Comparison of ENCODE assay signal across 1 cellular context in genomic region chr2:111898703-111899514, GRCh38.
A peak's percentile ranks its signal among the peaks of the same experiment; 100 is the strongest.
TF ChIP-seq lines count a peak whose summit lies in the region.

No MANE protein-coding gene starts in this region.

TF ChIP-seq in HEK293, 187 proteins besides CTCF, POLR2A, EP300 and RAD21 (continued from another document and continues in another):
- TF ChIP-seq ZNF221 (tag by site-specific recombination; IDR thresholded peaks at IDR 0.05; ENCODE audit: borderline replicate concordance) (no peak), MZF1 (tag by site-specific recombination; IDR thresholded peaks at IDR 0.05; ENCODE audit: borderline replicate concordance) (no peak), GLIS1 (tag by site-specific recombination; IDR thresholded peaks at IDR 0.05) (0 out of 2 replicates have a peak, but pooled peaks have one; percentile 18), ZNF148 (tag by site-specific recombination; IDR thresholded peaks at IDR 0.05; ENCODE audit: borderline replicate concordance) (no peak), ZEB2 (tag by site-specific recombination; IDR thresholded peaks at IDR 0.05) (0 out of 2 replicates have a peak, but pooled peaks have one; percentile 27), ZNF639 (tag by site-specific recombination; IDR thresholded peaks at IDR 0.05) (no peak), SCRT2 (tag by site-specific recombination; IDR thresholded peaks at IDR 0.05) (no peak), AEBP2 (tag by site-specific recombination; IDR thresholded peaks at IDR 0.05; ENCODE audit: borderline replicate concordance) (no peak), SALL2 (tag by site-specific recombination; IDR thresholded peaks at IDR 0.05; ENCODE audit: borderline replicate concordance) (no peak), PRDM10 (tag by site-specific recombination; IDR thresholded peaks at IDR 0.05) (peak; percentile 69), ZNF624 (tag by site-specific recombination; IDR thresholded peaks at IDR 0.05) (no peak), ZNF16 (tag by site-specific recombination; IDR thresholded peaks at IDR 0.05; ENCODE audit: low read depth) (no peak), ZNF654 (tag by site-specific recombination; IDR thresholded peaks at IDR 0.05; ENCODE audit: low read depth) (no peak), ZNF48 (tag by site-specific recombination; IDR thresholded peaks at IDR 0.05) (no peak), SCRT1 (tag by site-specific recombination; IDR thresholded peaks at IDR 0.05; ENCODE audit: borderline replicate concordance) (no peak), SP7 (tag by site-specific recombination; IDR thresholded peaks at IDR 0.05) (no peak), ZNF114 (tag by site-specific recombination; IDR thresholded peaks at IDR 0.05) (no peak), ZSCAN18 (tag by site-specific recombination; IDR thresholded peaks at IDR 0.05) (no peak), ZNF239 (tag by site-specific recombination; IDR thresholded peaks at IDR 0.05) (no peak), KLF8 (tag by site-specific recombination; IDR thresholded peaks at IDR 0.05) (no peak), WT1 (tag by site-specific recombination; IDR thresholded peaks at IDR 0.05) (no peak; the same call in 1 of the 2 replicates), ZNF266 (tag by site-specific recombination; IDR thresholded peaks at IDR 0.05; ENCODE audit: low read depth) (no peak), ZFP41 (tag by site-specific recombination; IDR thresholded peaks at IDR 0.05; ENCODE audit: borderline replicate concordance) (no peak), ZNF473 (tag by site-specific recombination; IDR thresholded peaks at IDR 0.05) (no peak), ZBTB20 (tag by site-specific recombination; IDR thresholded peaks at IDR 0.05) (no peak; the same call in 1 of the 2 replicates), ZNF510 (tag by site-specific recombination; IDR thresholded peaks at IDR 0.05; ENCODE audit: insufficient replicate concordance) (no peak), ZNF658 (tag by site-specific recombination; IDR thresholded peaks at IDR 0.05) (no peak), OSR2 (tag by site-specific recombination; IDR thresholded peaks at IDR 0.05) (no peak), HOXC10 (CRISPR knock-in tag; IDR thresholded peaks at IDR 0.05) (no peak), ZNF785 (tag by site-specific recombination; IDR thresholded peaks at IDR 0.05) (no peak), ZBTB1 (tag by site-specific recombination; IDR thresholded peaks at IDR 0.05) (no peak), ZNF830 (tag by site-specific recombination; IDR thresholded peaks at IDR 0.05; ENCODE audit: low read depth) (no peak), ZNF138 (tag by site-specific recombination; IDR thresholded peaks at IDR 0.05; ENCODE audit: borderline replicate concordance) (no peak), ZNF596 (tag by site-specific recombination; IDR thresholded peaks at IDR 0.05) (no peak), ZSCAN4 (tag by site-specific recombination; IDR thresholded peaks at IDR 0.05) (no peak), ZNF416 (tag by site-specific recombination; IDR thresholded peaks at IDR 0.05) (no peak), SP2 (tag by site-specific recombination; IDR thresholded peaks at IDR 0.05) (0 out of 2 replicates have a peak, but pooled peaks have one; percentile 6), ZNF555 (tag by site-specific recombination; conservative IDR thresholded peaks at IDR 0.05) (no peak), HOXD13 (CRISPR knock-in tag; IDR thresholded peaks at IDR 0.05; ENCODE audit: borderline replicate concordance) (no peak), ZNF280C (tag by site-specific recombination; IDR thresholded peaks at IDR 0.05) (no peak), ZNF707 (tag by site-specific recombination; IDR thresholded peaks at IDR 0.05) (no peak), ZNF571 (tag by site-specific recombination; IDR thresholded peaks at IDR 0.05) (no peak), ZNF423 (tag by site-specific recombination; IDR thresholded peaks at IDR 0.05) (no peak), ZNF670 (tag by site-specific recombination; IDR thresholded peaks at IDR 0.05; ENCODE audit: low read depth) (no peak), ZBTB48 (tag by site-specific recombination; IDR thresholded peaks at IDR 0.05) (no peak; the same call in 1 of the 2 replicates), ZNF404 (tag by site-specific recombination; IDR thresholded peaks at IDR 0.05) (no peak), ZNF776 (tag by site-specific recombination; IDR thresholded peaks at IDR 0.05; ENCODE audit: borderline replicate concordance) (no peak), ZNF341 (tag by site-specific recombination; IDR thresholded peaks at IDR 0.05; ENCODE audit: low read depth) (peak; percentile 50), ATF2 (tag by site-specific recombination; IDR thresholded peaks at IDR 0.05; ENCODE audit: low read depth) (no peak)
